Comparison of ENCODE assay signal across 8 cellular contexts in genomic region chr1:90573736-90574135, GRCh38.
"Had no signal": no experiment of that assay in that cellular context is flagged by ENCODE, and none has a peak within 500 bp of the region (broad histone marks: within the 10 kb centered on the region; RNA-seq: fewer than 3 reads in every experiment).

No MANE protein-coding gene starts in this region.

- H3K27me3 Mint-ChIP-seq: IgD-negative memory B cell had no signal

- H3K4me3 Mint-ChIP-seq: IgD-negative memory B cell had no signal

- FAIRE-seq: HepG2, HTR-8/SVneo, K562 had no signal

- ATAC-seq: HepG2, K562 had no signal

- H3K27ac ChIP-seq: HL-60 had no signal

- H3K27ac Mint-ChIP-seq: IgD-negative memory B cell had no signal

- DNase-seq: IMR-90, KBM-7, KG1 had no signal

- H3K9me3 Mint-ChIP-seq: IgD-negative memory B cell had no signal

- H3K4me3 ChIP-seq: K562 had no signal

- H3K36me3 Mint-ChIP-seq: IgD-negative memory B cell had no signal

- H3K4me1 Mint-ChIP-seq: IgD-negative memory B cell had no signal
